8 cellular contexts compared by ENCODE assay signal in the genomic region with DNA sequence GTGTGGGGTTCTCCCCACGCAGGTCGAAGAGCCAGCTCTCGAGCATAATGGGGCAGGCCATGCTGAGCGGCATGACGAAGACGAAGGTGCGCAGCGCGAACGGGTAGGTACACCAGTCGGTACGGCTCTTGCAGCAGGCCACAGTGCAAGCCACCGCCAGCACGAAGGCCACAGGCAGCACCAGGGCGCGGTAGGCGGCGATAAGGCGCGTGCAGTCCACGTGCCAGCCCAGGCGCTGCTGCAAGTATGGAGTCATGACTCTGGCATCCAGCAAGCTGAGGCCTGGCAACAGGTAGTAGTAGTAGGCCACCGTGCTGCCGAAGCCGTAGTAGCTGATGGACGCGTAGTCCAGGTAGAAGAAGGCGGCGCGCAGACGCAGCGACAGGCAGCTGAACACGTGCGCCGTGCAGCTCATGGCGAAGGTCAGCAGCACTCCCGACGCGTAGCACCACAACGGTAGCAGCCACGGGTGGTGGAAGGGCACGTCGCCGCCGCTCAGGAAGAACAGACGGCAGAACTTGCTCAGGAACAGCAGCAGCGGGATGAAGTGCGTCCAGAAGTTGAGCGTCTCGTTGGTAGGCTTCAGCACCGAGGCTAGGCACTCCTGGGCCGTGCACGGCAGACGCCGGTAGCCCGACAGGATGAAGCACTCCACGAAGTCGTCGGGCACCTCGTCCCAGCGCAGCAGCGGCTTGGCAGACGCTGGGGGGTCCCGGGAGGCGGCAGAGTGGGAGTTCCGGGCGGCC. TPM values are rescaled to one million over a fixed set of nuclear protein-coding genes. Genes with fewer than 3 reads are reported as not detected.
DNase-seq lines count a peak whose midpoint lies in the region; ATAC-seq and TF ChIP-seq lines count a peak whose summit lies in the region.

No MANE protein-coding gene starts in this region.

- H4K5ac ChIP-seq in IMR-90 (ENCODE audit: low read depth, low read length) = no peak overlapping the region

- dilution Hi-C loops in IMR-90 (cut with HindIII; ENCODE audit: low sequenced_read_pairs, unreplicated experiment) = no loop called here

- peaks cover 0 to 10% of the 10 kb centered on the region in 2 donors for H3K36me3 Mint-ChIP-seq in CD4-positive, alpha-beta memory T cell
- H3K36me3 Mint-ChIP-seq in effector memory CD8-positive, alpha-beta T cell (ENCODE audit: insufficient read depth) = no peaks in the 10 kb centered on the region
- H3K36me3 Mint-ChIP-seq in neural crest cell (ENCODE audit: low read depth) = no peaks in the 10 kb centered on the region

- BruUV-seq in IMR-90 (replicated peaks; lab: Mats Ljungman, UMichigan) = no TSS peak

- H3K4me2 ChIP-seq in IMR-90 (ENCODE audit: low read depth, low read length) = peak overlapping the region; percentile 13; the same call in 1 of the 2 replicates

- no peaks in the 10 kb centered on the region for H3K9me3 ChIP-seq in CD4-positive, alpha-beta memory T cell (ENCODE audit: control insufficient read depth in 1 of 2, low read length in 2 of 2)
- H3K9me3 ChIP-seq in IMR-90 (ENCODE audit: control insufficient read depth, insufficient read depth, low read length) = peaks cover 2% of the 10 kb centered on the region; the same call in 1 of the 2 replicates

- H2AK9ac ChIP-seq in IMR-90 (replicated peaks; ENCODE audit: low read depth, low read length, poor library complexity) = peak overlapping the region; percentile 46

- H3K4ac ChIP-seq in IMR-90 (ENCODE audit: low read depth, low read length) = no peak overlapping the region

- in situ Hi-C loops in IMR-90 (cut with MboI; ENCODE audit: low sequenced_read_pairs) (no loop called here), GM13977 (cut with MboI; ENCODE audit: low pct_unique_long_range_greater_than_20kb, low sequenced_read_pairs, unreplicated experiment) (no loop called here)

- no peak overlapping the region for H2BK15ac ChIP-seq in IMR-90 (ENCODE audit: low read depth, low read length)

- H3K9ac ChIP-seq in IMR-90 (ENCODE audit: low read depth, low read length) = no peak overlapping the region

- peak overlapping the region; percentile 65 to 84 (median 76) for H3K4me3 Mint-ChIP-seq in CD4-positive, alpha-beta memory T cell
- H3K4me3 Mint-ChIP-seq in effector memory CD8-positive, alpha-beta T cell = peak overlapping the region; percentile 81 to 86
- H3K4me3 Mint-ChIP-seq in neural crest cell = peak overlapping the region; percentile 91

- H3K79me1 ChIP-seq in IMR-90 (ENCODE audit: low read depth in 1 of 2, low read length in 2 of 2) = no peaks in the 10 kb centered on the region

- peaks cover 4 to 19% (median 15%) of the 10 kb centered on the region in 4 donors for H3K4me1 Mint-ChIP-seq in CD4-positive, alpha-beta memory T cell
- H3K4me1 Mint-ChIP-seq in effector memory CD8-positive, alpha-beta T cell (ENCODE audit: low read depth in 2 of 2) = peaks cover 6 to 13% of the 10 kb centered on the region in 2 donors
- H3K4me1 Mint-ChIP-seq in neural crest cell = peaks cover 12% of the 10 kb centered on the region

- H3K4me3 ChIP-seq in CD4-positive, alpha-beta memory T cell (ENCODE audit: low read length in 2 of 2) = peak overlapping the region in 1 of 2 donors; percentile 24
- H3K4me3 ChIP-seq in IMR-90 (ENCODE audit: insufficient read depth, low read depth, low read length) = 0 out of 2 replicates have a peak overlapping the region, but pooled peaks have one; percentile 2

- POLR2A ChIA-PET in CD4-positive, alpha-beta memory T cell (lab: Charles Lee; ENCODE audit: partially characterized antibody) = no interaction called here
- POLR2A ChIA-PET in IMR-90 (lab: Charles Lee; ENCODE audit: unreplicated experiment) = interaction anchor here (0.5 kb wide), 1 partner anchor 83 kb away, joined by 6 read pairs; no protein-coding TSS in a partner anchor

- H3K14ac ChIP-seq in IMR-90 (replicated peaks; ENCODE audit: low read depth, low read length) = no peak overlapping the region

- no peak overlapping the region for H2BK5ac ChIP-seq in IMR-90 (ENCODE audit: low read depth, low read length, poor library complexity, severe bottlenecking)

- TF ChIP-seq POLR2A in IMR-90 (IDR thresholded peaks at IDR 0.05; ENCODE audit: low read depth, low read length) = no peak

- H3K9me3 Mint-ChIP-seq in CD4-positive, alpha-beta memory T cell = no peaks in the 10 kb centered on the region
- no peaks in the 10 kb centered on the region for H3K9me3 Mint-ChIP-seq in effector memory CD8-positive, alpha-beta T cell
- H3K9me3 Mint-ChIP-seq in neural crest cell = no peaks in the 10 kb centered on the region

- intact Hi-C loops in CD4-positive, alpha-beta memory T cell (cut with micrococcal nuclease) = no loop called here
- intact Hi-C loops in IMR-90 (cut with micrococcal nuclease) = no loop called here

- peak overlapping the region; percentile 76 for H2AFZ ChIP-seq in IMR-90 (replicated peaks; ENCODE audit: low read length, poor library complexity)

- CTCF ChIA-PET in CD4-positive, alpha-beta memory T cell (lab: Charles Lee; ENCODE audit: partially characterized antibody) = no interaction called here
- CTCF ChIA-PET in IMR-90 (lab: Yijun Ruan, JAX) = no interaction called here

- no peaks in the 10 kb centered on the region; the same call in 1 of the 2 replicates for H3K9me1 ChIP-seq in IMR-90 (ENCODE audit: insufficient read depth, low read length)

- no peaks in the 10 kb centered on the region for H4K20me1 ChIP-seq in IMR-90 (ENCODE audit: insufficient read depth, low read length)

- DNase-seq in CD4-positive, alpha-beta memory T cell = no peak
- DNase-seq in IMR-90 = no peak
- no peak for DNase-seq in effector memory CD8-positive, alpha-beta T cell
- DNase-seq in neural crest cell (ENCODE audit: low read depth, low spot score) = no peak
- no peak for DNase-seq in GM13977 (ENCODE audit: low spot score)

- H3K36me3 ChIP-seq in CD4-positive, alpha-beta memory T cell (ENCODE audit: insufficient read depth, low read length) = no peaks in the 10 kb centered on the region
- no peaks in the 10 kb centered on the region for H3K36me3 ChIP-seq in IMR-90 (ENCODE audit: control insufficient read depth, insufficient read depth, low read length)

- no peak overlapping the region for H3K27ac Mint-ChIP-seq in CD4-positive, alpha-beta memory T cell
- no peak overlapping the region for H3K27ac Mint-ChIP-seq in effector memory CD8-positive, alpha-beta T cell
- peak overlapping the region; percentile 83 for H3K27ac Mint-ChIP-seq in neural crest cell (ENCODE audit: unreplicated experiment)

- H3K27me3 ChIP-seq in CD4-positive, alpha-beta memory T cell (ENCODE audit: insufficient read depth, low read length) = peaks cover 5% of the 10 kb centered on the region
- peaks cover 52% of the 10 kb centered on the region for H3K27me3 ChIP-seq in IMR-90 (ENCODE audit: control insufficient read depth, insufficient read depth, low read length)

- H3K27me3 Mint-ChIP-seq in CD4-positive, alpha-beta memory T cell = peaks cover 42 to 54% of the 10 kb centered on the region in 2 donors
- H3K27me3 Mint-ChIP-seq in effector memory CD8-positive, alpha-beta T cell = peaks cover 67 to 75% of the 10 kb centered on the region in 2 donors
- peaks cover 31% of the 10 kb centered on the region for H3K27me3 Mint-ChIP-seq in neural crest cell (ENCODE audit: low read depth)

- no peak overlapping the region for H3K18ac ChIP-seq in IMR-90 (ENCODE audit: low read depth, low read length)

- no peak overlapping the region for H3K23ac ChIP-seq in IMR-90 (ENCODE audit: low read depth, low read length)

- H2BK20ac ChIP-seq in IMR-90 (ENCODE audit: low read depth, low read length) = no peak overlapping the region

- no peak overlapping the region for H2BK120ac ChIP-seq in IMR-90 (ENCODE audit: low read depth, low read length)

- H4K8ac ChIP-seq in IMR-90 (ENCODE audit: low read depth in 2 of 2, low read length in 2 of 2) = no peak overlapping the region

- TF ChIP-seq CTCF in IMR-90 (conservative IDR thresholded peaks at IDR 0.05; ENCODE audit: low read depth, low read length) (no peak), neural crest cell (conservative IDR thresholded peaks at IDR 0.05) (no peak), GM13977 (IDR thresholded peaks at IDR 0.05; ENCODE audit: extremely low read depth, insufficient read depth, missing control alignments) (no peak)

- peaks cover 4% of the 10 kb centered on the region for H3K4me1 ChIP-seq in CD4-positive, alpha-beta memory T cell (ENCODE audit: insufficient read depth, low read length)
- H3K4me1 ChIP-seq in IMR-90 (ENCODE audit: control insufficient read depth, insufficient read depth, low read length) = 0 out of 2 replicates have a peak, but pooled peaks cover 2% of the 10 kb centered on the region

- H3K27ac ChIP-seq in CD4-positive, alpha-beta memory T cell (ENCODE audit: low read depth, low read length) = no peak overlapping the region
- no peak overlapping the region for H3K27ac ChIP-seq in IMR-90 (ENCODE audit: insufficient read depth, low read length)

- no peak overlapping the region for H4K91ac ChIP-seq in IMR-90 (ENCODE audit: insufficient read depth, low read depth, low read length)

- WGBS in IMR-90 (ENCODE audit: extremely low coverage in 2 of 2, insufficient read length in 1 of 2), 2 experiments = 59% methylated on average over 54 of the region's 67 CpGs; no CpG with 5 or more reads in 1 of the 2 experiments

- no peak overlapping the region for H2AK5ac ChIP-seq in IMR-90 (ENCODE audit: low read depth, low read length)

- no peak for TF ChIP-seq RAD21 in IMR-90 (IDR thresholded peaks at IDR 0.05; ENCODE audit: low read length)

- ATAC-seq in IMR-90 (ENCODE audit: low read depth) (no peak), HG03280 (IDR thresholded peaks at IDR 0.05; ENCODE audit: unreplicated experiment) (no peak), GM19455 (IDR thresholded peaks at IDR 0.05; ENCODE audit: unreplicated experiment) (no peak), GM18520 (IDR thresholded peaks at IDR 0.05; ENCODE audit: unreplicated experiment) (no peak)
- ATAC-seq in effector memory CD8-positive, alpha-beta T cell (replicated peaks) = no peak

- H3K56ac ChIP-seq in IMR-90 (ENCODE audit: extremely low read depth, insufficient read depth, low read length) = no peak overlapping the region

TF ChIP-seq in IMR-90, 13 proteins besides CTCF, POLR2A, EP300 and RAD21 (continues in another document):
- TF ChIP-seq BHLHE40 (IDR thresholded peaks at IDR 0.05; ENCODE audit: low read depth, low read length) = no peak

RNA-seq across cellular contexts. Expression of a gene that starts 0.8 kb away (rescaled TPM):
- total RNA-seq in CD4-positive, alpha-beta memory T cell = not detected
- not detected for polyA plus RNA-seq in CD4-positive, alpha-beta memory T cell
- total RNA-seq in IMR-90 (2012; rRNA removed) (not detected in 2 replicates), neural crest cell (1.8 and 1.9 TPM in 2 replicates)
- polyA plus RNA-seq in IMR-90 (2012; rRNA removed) = 0.04 and 0.05 TPM in 2 replicates
- polyA plus RNA-seq in IMR-90 (2012; cell fraction: cytosol; rRNA removed) = 0.03 TPM in 1 of 2 replicates, not detected in the other
- polyA plus RNA-seq in IMR-90 (2012; cell fraction: nucleus; rRNA removed; ENCODE audit: low replicate concordance) = 0.05 and 0.12 TPM in 2 replicates

RNA-seq across cellular contexts. Expression of a gene that starts 38.7 kb away (rescaled TPM):
- total RNA-seq in CD4-positive, alpha-beta memory T cell = 100 to 1,000 TPM; 137 TPM
- polyA plus RNA-seq in CD4-positive, alpha-beta memory T cell = 100 to 1,000 TPM in 1 of 2 donors, 10 to 100 TPM in 1; 97.6 to 115 TPM
- 29.4 and 58.3 TPM in 2 replicates for total RNA-seq in IMR-90 (2012; rRNA removed)
- polyA plus RNA-seq in IMR-90 (2012; rRNA removed) = 20.8 and 24.8 TPM in 2 replicates
- polyA plus RNA-seq in IMR-90 (2012; cell fraction: cytosol; rRNA removed) = 1.1 and 2.4 TPM in 2 replicates
- 4.6 and 45.9 TPM in 2 replicates for polyA plus RNA-seq in IMR-90 (2012; cell fraction: nucleus; rRNA removed; ENCODE audit: low replicate concordance)
- 152 and 166 TPM in 2 replicates for total RNA-seq in neural crest cell
